5 cellular contexts compared by ENCODE assay signal in the genomic region with DNA sequence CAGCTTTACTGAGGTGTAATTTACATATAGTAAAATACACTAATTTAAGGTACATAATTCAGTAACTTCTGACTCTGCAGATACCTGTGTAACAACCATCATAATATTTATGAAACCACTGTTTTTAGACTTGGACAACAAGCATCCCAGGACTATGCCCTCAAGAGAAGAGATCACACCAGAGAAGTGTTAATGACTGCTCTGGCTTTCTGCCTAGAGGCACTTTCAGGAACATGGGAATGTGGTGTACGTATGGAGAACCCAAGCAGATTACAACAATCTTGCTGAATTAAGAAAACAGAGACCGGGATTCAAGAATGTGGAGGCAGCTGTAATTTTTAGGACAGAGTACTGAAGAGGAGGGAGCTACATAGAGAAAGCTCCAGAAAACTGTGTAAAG.
"Had no signal": no experiment of that assay in that cellular context is flagged by ENCODE, and none has a peak within 500 bp of the region (broad histone marks: within the 10 kb centered on the region; RNA-seq: fewer than 3 reads in every experiment).

No MANE protein-coding gene starts in this region.

- DNase-seq: GM23248, GOT3, H7, HCEC 1CT, IMR-90 had no signal

- H3K4me3 ChIP-seq: GM23248 had no signal
